8 cellular contexts compared by ENCODE assay signal in the genomic region with DNA sequence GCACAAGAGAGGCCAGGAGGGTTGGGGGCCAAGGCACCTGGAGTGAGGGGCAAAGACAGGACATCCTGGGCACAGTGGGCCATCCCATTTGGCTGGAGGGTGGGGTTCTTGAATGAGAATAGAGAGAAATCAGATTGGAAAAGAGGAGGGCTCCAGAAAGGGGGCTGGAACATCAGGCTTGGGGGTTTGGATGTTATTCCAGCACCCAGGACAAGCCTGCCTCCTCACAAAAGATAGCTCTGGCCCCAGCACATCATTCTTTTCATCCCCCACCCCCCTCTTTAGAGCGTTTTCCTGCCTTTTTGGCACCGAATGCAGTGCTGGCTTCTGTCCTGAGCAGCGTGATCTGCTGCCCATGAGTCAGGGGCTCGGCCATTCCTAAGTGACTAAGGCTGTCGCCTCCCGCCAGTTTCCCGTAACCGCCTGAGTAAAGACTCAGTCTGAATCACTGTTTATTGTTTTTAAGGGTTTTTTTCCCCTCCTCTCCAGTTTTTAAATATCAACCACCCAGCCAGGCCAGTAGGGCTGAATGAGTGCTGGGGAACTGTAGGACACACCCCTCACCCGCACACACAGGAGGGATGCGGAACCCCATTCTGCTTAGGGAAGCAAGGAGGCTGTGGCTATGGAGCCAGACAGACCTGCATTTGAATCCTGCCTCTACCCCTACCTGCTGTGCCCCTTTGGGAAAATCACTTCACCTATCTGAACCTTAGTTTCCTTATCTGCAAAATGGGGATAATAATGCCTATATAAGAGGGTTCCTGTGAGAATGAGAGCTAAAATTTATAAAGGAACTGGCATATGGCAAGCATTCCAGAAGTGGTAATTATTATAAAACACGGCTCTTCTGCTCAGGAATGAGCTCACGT. TPM values are rescaled to one million over a fixed set of nuclear protein-coding genes. Genes with fewer than 3 reads are reported as not detected.
DNase-seq lines count a peak whose midpoint lies in the region; ATAC-seq lines count a peak whose summit lies in the region.

No MANE protein-coding gene starts in this region.

- intact Hi-C loops in head of caudate nucleus (cut with DNase I) (no loop called here), posterior cingulate gyrus (cut with DNase I) (no loop called here)

- no peak overlapping the region for H3K27ac ChIP-seq in effector memory CD4-positive, alpha-beta T cell (ENCODE audit: insufficient read depth, low read length, poor library complexity, severe bottlenecking)

- H3K36me3 ChIP-seq in effector memory CD4-positive, alpha-beta T cell (ENCODE audit: control insufficient read depth, insufficient read depth, low read length) = no peaks in the 10 kb centered on the region

- no peak overlapping the region for H3K4me3 ChIP-seq in effector memory CD4-positive, alpha-beta T cell (ENCODE audit: insufficient read depth, low read depth, low read length, poor library complexity, severe bottlenecking)

- H3K27me3 ChIP-seq in effector memory CD4-positive, alpha-beta T cell (replicated peaks; ENCODE audit: control insufficient read depth, insufficient read depth, low read length, poor library complexity, severe bottlenecking) = no peaks in the 10 kb centered on the region

- DNase-seq in Daoy (ENCODE audit: low read depth) (peak; percentile 98), T1000 (lab: John Stamatoyannopoulos, UW) (peak; percentile 78), head of caudate nucleus (peak; percentile 18 to 92 (median 64)), posterior cingulate gyrus (peak in 9 of 10 donors; percentile 39 to 93 (median 63)), OCI-M1 (lab: John Stamatoyannopoulos, UW) (no peak), retina (no peak)
- DNase-seq in effector memory CD4-positive, alpha-beta T cell = no peak

- H3K4me1 ChIP-seq in effector memory CD4-positive, alpha-beta T cell (ENCODE audit: control insufficient read depth, insufficient read depth, low read length, poor library complexity, severe bottlenecking) = no peaks in the 10 kb centered on the region

- no peak for ATAC-seq in GM18907 (IDR thresholded peaks at IDR 0.05; ENCODE audit: unreplicated experiment)

- H3K9me3 ChIP-seq in effector memory CD4-positive, alpha-beta T cell (ENCODE audit: control insufficient read depth, low read length) = no peaks in the 10 kb centered on the region

RNA-seq across cellular contexts. Expression of a gene that starts 32.4 kb away (rescaled TPM):
- 1.8 and 2.1 TPM in 2 replicates for total RNA-seq in Daoy (2014; rRNA removed; shearing (Covaris generic))

Comparison
In these comparisons a context has a peak if more than half of its experiments do, and no peak if none do; other contexts are left out.
1. DNase-seq: peak in Daoy (single experiment), T1000 (single experiment), head of caudate nucleus (42 of 42) and posterior cingulate gyrus (9 of 10); none in OCI-M1 (single experiment), retina (single experiment) and effector memory CD4-positive, alpha-beta T cell (0 of 3).